ENCODE assay signal across 31 cellular contexts in genomic region chr11:14809466-14809865, GRCh38.
DNase-seq lines count a peak whose midpoint lies in the region; ATAC-seq and TF ChIP-seq lines count a peak whose summit lies in the region.
"Had no signal": no experiment of that assay in that cellular context is flagged by ENCODE, and none has a peak within 500 bp of the region (broad histone marks: within the 10 kb centered on the region; RNA-seq: fewer than 3 reads in every experiment).

No MANE protein-coding gene starts in this region.

- H3K4me3 Mint-ChIP-seq in effector memory CD8-positive, alpha-beta T cell: no peak overlapping the region
- H3K4me3 Mint-ChIP-seq: B cell; CD8-positive, alpha-beta memory T cell; natural killer cell treated with Interleukin-12 subunit alpha and Interleukin-12 subunit beta and Interleukin-15 and Interleukin-18, amount 100 ng/mL, for 72 hours had no signal

- no peak for DNase-seq in SK-N-SH
- peak; percentile 16 to 58 for DNase-seq in HAP-1 (ENCODE audit: low spot score in 2 of 2)
- DNase-seq in NCI-H82 treated with DMSO at 0.1 percent for 48 hours (lab: John Stamatoyannopoulos, UW; ENCODE audit: unreplicated experiment): peak; percentile 38
- no peak for DNase-seq in effector memory CD8-positive, alpha-beta T cell
- DNase-seq in stimulated activated CD4-positive, alpha-beta T cell treated with anti-CD3 and anti-CD28 coated beads, Interleukin-2, amount 100 ng/mL, for 24 hours: no peak
- no peak for DNase-seq in ureter (ENCODE audit: low spot score)
- no peak for DNase-seq in C1 segment of cervical spinal cord (lab: John Stamatoyannopoulos, UW)
- DNase-seq: activated CD4-positive, alpha-beta T cell treated with anti-CD3 and anti-CD28 coated beads for 48 hours; caudate nucleus; CD8-positive, alpha-beta memory T cell; DMS79; esophagus squamous epithelium; gastrocnemius medialis; GF-D8; KBM-7; MM.1S; mucosa of descending colon; NCI-H146; NCI-H2171; NCI-H526 treated with DMSO at 0.1 percent for 48 hours; ovary; stimulated activated CD4-positive, alpha-beta T cell treated with anti-CD3 and anti-CD28 coated beads, Interleukin-1b, Interleukin-23, amount 100 ng/mL, for 48 hours; transverse colon had no signal

- H3K36me3 ChIP-seq in SK-N-SH (replicated peaks in 1 of 2; ENCODE audit: control insufficient read depth in 1 of 2, insufficient read depth in 2 of 2, low read length in 1 of 2): peaks cover 0 to 2% of the 10 kb centered on the region in 2 experiments
- no peaks in the 10 kb centered on the region; the same call in 1 of the 2 replicates for H3K36me3 ChIP-seq in HAP-1 (replicated peaks)
- H3K36me3 ChIP-seq: esophagus squamous epithelium, gastrocnemius medialis, ovary, SJSA1 had no signal

- in situ Hi-C loops in HAP-1 (cut with MboI; ENCODE audit: low sequenced_read_pairs): no loop called here

- H3K36me3 Mint-ChIP-seq in effector memory CD8-positive, alpha-beta T cell (ENCODE audit: insufficient read depth): peaks cover 38% of the 10 kb centered on the region

- CTCF ChIA-PET in SK-N-SH (lab: Yijun Ruan, JAX): no interaction called here

- H3K4me3 ChIP-seq in SK-N-SH (ENCODE audit: low read depth in 2 of 2, low read length in 1 of 2) (no peak overlapping the region), HAP-1 (no peak overlapping the region)
- H3K4me3 ChIP-seq: esophagus squamous epithelium, gastrocnemius medialis, hepatocyte, lung, mucosa of descending colon, ovary, SJSA1, smooth muscle cell, transverse colon had no signal

- no peaks in the 10 kb centered on the region for H3K27me3 ChIP-seq in SK-N-SH (ENCODE audit: insufficient read depth)
- no peaks in the 10 kb centered on the region for H3K27me3 ChIP-seq in HAP-1 (ENCODE audit: low read depth)
- H3K27me3 ChIP-seq: esophagus squamous epithelium, gastrocnemius medialis, hepatocyte, ovary, transverse colon had no signal

- no peak for TF ChIP-seq EP300 in SK-N-SH (IDR thresholded peaks at IDR 0.05; ENCODE audit: borderline replicate concordance in 1 of 2, low read depth in 1 of 2, low read length in 1 of 2)

- H3K4me1 ChIP-seq in SK-N-SH (ENCODE audit: control insufficient read depth in 1 of 2, insufficient read depth in 2 of 2, low read depth in 1 of 2, low read length in 1 of 2): no peaks in the 10 kb centered on the region
- peaks cover 11% of the 10 kb centered on the region for H3K4me1 ChIP-seq in HAP-1
- H3K4me1 ChIP-seq: esophagus squamous epithelium, gastrocnemius medialis, SJSA1, transverse colon had no signal

- H3K27me3 Mint-ChIP-seq in effector memory CD8-positive, alpha-beta T cell: no peaks in the 10 kb centered on the region
- H3K27me3 Mint-ChIP-seq: CD8-positive, alpha-beta memory T cell; natural killer cell treated with Interleukin-12 subunit alpha and Interleukin-12 subunit beta and Interleukin-15 and Interleukin-18, amount 100 ng/mL, for 72 hours had no signal

- H3K9me2 ChIP-seq in SK-N-SH: no peaks in the 10 kb centered on the region

- H3K27ac ChIP-seq in SK-N-SH (ENCODE audit: low read depth in 2 of 2, low read length in 1 of 2): no peak overlapping the region
- H3K27ac ChIP-seq: esophagus squamous epithelium, gastrocnemius medialis, hepatocyte, ovary, SJSA1, transverse colon had no signal

- no peaks in the 10 kb centered on the region for H4K20me1 ChIP-seq in SK-N-SH (ENCODE audit: insufficient read depth)

- ATAC-seq in SK-N-SH treated with all-trans-retinoic acid at 6 μM for 48 hours: peak; percentile 62
- ATAC-seq in effector memory CD8-positive, alpha-beta T cell (replicated peaks): peak; percentile 27
- ATAC-seq: gastrocnemius medialis; HCT116; mucosa of descending colon; natural killer cell treated with Interleukin-12 subunit alpha and Interleukin-12 subunit beta and Interleukin-15 and Interleukin-18, amount 100 ng/mL, for 72 hours had no signal

- H3K9me3 ChIP-seq in SK-N-SH (no peaks in the 10 kb centered on the region), HAP-1 (no peaks in the 10 kb centered on the region)
- H3K9me3 ChIP-seq: esophagus squamous epithelium, gastrocnemius medialis, mucosa of descending colon, ovary, SJSA1, transverse colon had no signal

- H3K9ac ChIP-seq in SK-N-SH: no peak overlapping the region

- TF ChIP-seq RAD21 in SK-N-SH (IDR thresholded peaks at IDR 0.05; ENCODE audit: low read length): no peak

- no peak for TF ChIP-seq CTCF in SK-N-SH (IDR thresholded peaks at IDR 0.05)

- H2AFZ ChIP-seq in SK-N-SH (ENCODE audit: low read depth): no peak overlapping the region
- H2AFZ ChIP-seq: hepatocyte had no signal

- H3F3A ChIP-seq in SK-N-SH (replicated peaks; ENCODE audit: insufficient read depth): no peaks in the 10 kb centered on the region

- no peak overlapping the region for H3K4me2 ChIP-seq in SK-N-SH
- H3K4me2 ChIP-seq: hepatocyte, smooth muscle cell had no signal

- H3K4me1 Mint-ChIP-seq in effector memory CD8-positive, alpha-beta T cell (ENCODE audit: low read depth in 2 of 2): no peaks in the 10 kb centered on the region
- H3K4me1 Mint-ChIP-seq: B cell had no signal

- POLR2A ChIA-PET in SK-N-SH (lab: Yijun Ruan, JAX): no interaction called here

- no peak overlapping the region for H3K27ac Mint-ChIP-seq in effector memory CD8-positive, alpha-beta T cell
- H3K27ac Mint-ChIP-seq: B cell; natural killer cell treated with Interleukin-12 subunit alpha and Interleukin-12 subunit beta and Interleukin-15 and Interleukin-18, amount 100 ng/mL, for 72 hours had no signal

- no peaks in the 10 kb centered on the region for H3K79me2 ChIP-seq in SK-N-SH (ENCODE audit: insufficient read depth)
- H3K79me2 ChIP-seq: hepatocyte had no signal

- peaks cover 0 to 1% of the 10 kb centered on the region in 2 donors for H3K9me3 Mint-ChIP-seq in effector memory CD8-positive, alpha-beta T cell

TF ChIP-seq in SK-N-SH treated with all-trans-retinoic acid at 6 μM for 48 hours, 23 proteins besides CTCF, POLR2A, EP300 and RAD21 (continues in another document):
- TF ChIP-seq TCF4 (CRISPR knock-in tag; IDR thresholded peaks at IDR 0.05; ENCODE audit: borderline replicate concordance): no peak
- TF ChIP-seq, protein P1, sequence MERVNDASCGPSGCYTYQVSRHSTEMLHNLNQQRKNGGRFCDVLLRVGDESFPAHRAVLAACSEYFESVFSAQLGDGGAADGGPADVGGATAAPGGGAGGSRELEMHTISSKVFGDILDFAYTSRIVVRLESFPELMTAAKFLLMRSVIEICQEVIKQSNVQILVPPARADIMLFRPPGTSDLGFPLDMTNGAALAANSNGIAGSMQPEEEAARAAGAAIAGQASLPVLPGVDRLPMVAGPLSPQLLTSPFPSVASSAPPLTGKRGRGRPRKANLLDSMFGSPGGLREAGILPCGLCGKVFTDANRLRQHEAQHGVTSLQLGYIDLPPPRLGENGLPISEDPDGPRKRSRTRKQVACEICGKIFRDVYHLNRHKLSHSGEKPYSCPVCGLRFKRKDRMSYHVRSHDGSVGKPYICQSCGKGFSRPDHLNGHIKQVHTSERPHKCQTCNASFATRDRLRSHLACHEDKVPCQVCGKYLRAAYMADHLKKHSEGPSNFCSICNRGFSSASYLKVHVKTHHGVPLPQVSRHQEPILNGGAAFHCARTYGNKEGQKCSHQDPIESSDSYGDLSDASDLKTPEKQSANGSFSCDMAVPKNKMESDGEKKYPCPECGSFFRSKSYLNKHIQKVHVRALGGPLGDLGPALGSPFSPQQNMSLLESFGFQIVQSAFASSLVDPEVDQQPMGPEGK (CRISPR knock-in tag; IDR thresholded peaks at IDR 0.05; ENCODE audit: borderline replicate concordance): no peak
- TF ChIP-seq ESRRG (CRISPR knock-in tag; IDR thresholded peaks at IDR 0.05): no peak
- no peak for TF ChIP-seq CSRNP3 (CRISPR knock-in tag; IDR thresholded peaks at IDR 0.05)

TF ChIP-seq in SK-N-SH, 30 proteins besides CTCF, POLR2A, EP300 and RAD21:
- TF ChIP-seq YY1 (IDR thresholded peaks at IDR 0.05; ENCODE audit: low read depth) (no peak), MAX (IDR thresholded peaks at IDR 0.05; ENCODE audit: low read depth) (no peak)
TF ChIP-seq in SK-N-SH: peak in this region for 0.

Comparison
In these comparisons a context has a peak if more than half of its experiments do, and no peak if none do; other contexts are left out.
1. DNase-seq: peak in HAP-1 (2 of 2) and NCI-H82 treated with DMSO at 0.1 percent for 48 hours (single experiment); none in SK-N-SH (single experiment), effector memory CD8-positive, alpha-beta T cell (0 of 3), stimulated activated CD4-positive, alpha-beta T cell treated with anti-CD3 and anti-CD28 coated beads, Interleukin-2, amount 100 ng/mL, for 24 hours (0 of 2), ureter (single experiment) and C1 segment of cervical spinal cord (0 of 14).